Comparison of ENCODE assay signal across 10 cellular contexts in genomic region chr19:11453468-11454341, GRCh38. TPM values are rescaled to one million over a fixed set of nuclear protein-coding genes. Genes with fewer than 3 reads are reported as not detected.
A peak's percentile ranks its signal among the peaks of the same experiment; 100 is the strongest.
DNase-seq lines count a peak whose midpoint lies in the region; ATAC-seq and TF ChIP-seq lines count a peak whose summit lies in the region.
"Had no signal": no experiment of that assay in that cellular context is flagged by ENCODE, and none has a peak within 500 bp of the region (broad histone marks: within the 10 kb centered on the region; RNA-seq: fewer than 3 reads in every experiment).

No MANE protein-coding gene starts in this region.

- no peak overlapping the region for H3K4me2 ChIP-seq in fibroblast of lung (ENCODE audit: extremely low read depth, insufficient read depth, low read length)

- H3K36me3 ChIP-seq in cardiac muscle cell (peaks cover 9% of the 10 kb centered on the region), Panc1 (ENCODE audit: control insufficient read depth, insufficient read depth, low read length) (no peaks in the 10 kb centered on the region), fibroblast of lung (ENCODE audit: control insufficient read depth, insufficient read depth, low read length) (peaks cover 5% of the 10 kb centered on the region), lower lobe of right lung (peaks cover 23% of the 10 kb centered on the region)

- intact Hi-C loops in left cardiac atrium (cut with DNase I) (no loop called here), Panc1 (cut with micrococcal nuclease; ENCODE audit: unreplicated experiment) (no loop called here), lower lobe of right lung (cut with DNase I) (no loop called here)

- POLR2A ChIA-PET in Panc1 (lab: Charles Lee) = no interaction called here

- CTCF ChIA-PET in Panc1 (lab: Charles Lee) = no interaction called here

- H3K4me3 ChIP-seq in cardiac muscle cell (no peak overlapping the region), Panc1 (ENCODE audit: low read depth in 2 of 2, low read length in 2 of 2) (no peak overlapping the region), fibroblast of lung (replicated peaks in 1 of 4; ENCODE audit: control extremely low read depth in 1 of 4, insufficient read depth in 1 of 4, low read depth in 3 of 4, low read length in 4 of 4) (no peak overlapping the region), lower lobe of right lung (no peak overlapping the region)

- H3K27me3 ChIP-seq in cardiac muscle cell = no peaks in the 10 kb centered on the region
- H3K27me3 ChIP-seq in Panc1 (ENCODE audit: control insufficient read depth, insufficient read depth, low read length) = no peaks in the 10 kb centered on the region
- no peaks in the 10 kb centered on the region for H3K27me3 ChIP-seq in fibroblast of lung (ENCODE audit: control insufficient read depth, insufficient read depth, low read length)
- H3K27me3 ChIP-seq in lower lobe of right lung (ENCODE audit: low read depth) = peaks cover 7% of the 10 kb centered on the region

- in situ Hi-C loops in Panc1 (cut with HindIII; ENCODE audit: low pct_unique_long_range_greater_than_20kb, low sequenced_read_pairs) = no loop called here

- no peak overlapping the region for H3K9ac ChIP-seq in fibroblast of lung (ENCODE audit: insufficient read depth, low read length)

- ATAC-seq in left cardiac atrium (no peak), Panc1 (no peak), lower lobe of right lung (no peak)

- no TSS peak for BruUV-seq in Panc1 (replicated peaks; lab: Mats Ljungman, UMichigan)

- H3K79me2 ChIP-seq in fibroblast of lung (ENCODE audit: control insufficient read depth, insufficient read depth, low read length) = no peaks in the 10 kb centered on the region

- H3K9me3 ChIP-seq in cardiac muscle cell (ENCODE audit: low read depth) = no peaks in the 10 kb centered on the region
- H3K9me3 ChIP-seq in Panc1 (ENCODE audit: control insufficient read depth, insufficient read depth, low read depth, low read length) = no peaks in the 10 kb centered on the region
- no peaks in the 10 kb centered on the region for H3K9me3 ChIP-seq in fibroblast of lung (ENCODE audit: control insufficient read depth, insufficient read depth, low read depth, low read length)
- H3K9me3 ChIP-seq in lower lobe of right lung = no peaks in the 10 kb centered on the region

- H3K27ac ChIP-seq in cardiac muscle cell = no peak overlapping the region
- H3K27ac ChIP-seq in Panc1 (ENCODE audit: low read length) = no peak overlapping the region
- no peak overlapping the region for H3K27ac ChIP-seq in fibroblast of lung (ENCODE audit: insufficient read depth, low read length)
- H3K27ac ChIP-seq in lower lobe of right lung = no peak overlapping the region

- H3K4me1 ChIP-seq in cardiac muscle cell (ENCODE audit: low read depth) (no peaks in the 10 kb centered on the region), Panc1 (ENCODE audit: control insufficient read depth, insufficient read depth, low read length) (no peaks in the 10 kb centered on the region), fibroblast of lung (ENCODE audit: control insufficient read depth, extremely low read depth, insufficient read depth, low read length) (no peaks in the 10 kb centered on the region), lower lobe of right lung (no peaks in the 10 kb centered on the region)

- H2AFZ ChIP-seq in fibroblast of lung (ENCODE audit: low read length) = no peak overlapping the region

- DNase-seq in cardiac muscle cell (ENCODE audit: low read depth in 1 of 2, low spot score in 1 of 2) = no peak
- no peak for DNase-seq in left cardiac atrium
- no peak for DNase-seq in Panc1 (ENCODE audit: low read depth, low spot score)
- no peak for DNase-seq in fibroblast of lung (ENCODE audit: low read depth in 2 of 2)
- DNase-seq in superior temporal gyrus (ENCODE audit: extremely low spot score) = peak; percentile 11
- DNase-seq in lower lobe of right lung = no peak
- DNase-seq in UCSD-AML1 (lab: John Stamatoyannopoulos, UW; ENCODE audit: unreplicated experiment) = no peak
- no peak for DNase-seq in mesenteric fat pad (ENCODE audit: low spot score)
- DNase-seq: SHP77 treated with DMSO at 0.1 percent for 48 hours had no signal

- TF ChIP-seq CTCF in cardiac muscle cell (IDR thresholded peaks at IDR 0.05; ENCODE audit: low read depth, low read length) = peak; percentile 32
- peak; percentile 64 for TF ChIP-seq CTCF in Panc1 (IDR thresholded peaks at IDR 0.05)
- peak; percentile 30 to 38 for TF ChIP-seq CTCF in fibroblast of lung (conservative IDR thresholded peaks at IDR 0.05 in 1 of 2, IDR thresholded peaks at IDR 0.05 in 1 of 2; ENCODE audit: low read depth in 1 of 2, low read length in 2 of 2)
- TF ChIP-seq CTCF in lower lobe of right lung (IDR thresholded peaks at IDR 0.05) = no peak

- H4K20me1 ChIP-seq in fibroblast of lung (ENCODE audit: control insufficient read depth, extremely low read depth, insufficient read depth, low read length) = no peaks in the 10 kb centered on the region

RNA-seq across cellular contexts. Expression of gene PRKCSH, which starts 18.3 kb away (rescaled TPM):
- total RNA-seq in cardiac muscle cell (122 and 151 TPM in 2 replicates), left cardiac atrium (100 to 1,000 TPM; 132 to 139 TPM), Panc1 (2021; ENCODE audit: unreplicated experiment) (399 TPM), fibroblast of lung (120 and 134 TPM in 2 replicates), lower lobe of right lung (285 TPM), mesenteric fat pad (199 TPM)
- polyA plus RNA-seq in cardiac muscle cell (135 and 162 TPM in 2 replicates), fibroblast of lung (110 and 117 TPM in 2 replicates)
- 413 TPM for polyA plus RNA-seq in Panc1 (2012; ENCODE audit: insufficient read length)
- 313 and 315 TPM in 2 replicates for polyA plus RNA-seq in fibroblast of lung (2012)
- 546 and 562 TPM in 2 replicates for polyA minus RNA-seq in fibroblast of lung (ENCODE audit: low replicate concordance)

RNA-seq across cellular contexts. Expression of gene ODAD3, which starts 18.8 kb away (rescaled TPM):
- total RNA-seq in cardiac muscle cell (3.8 and 3.9 TPM in 2 replicates), left cardiac atrium (under 1 TPM; 0.56 to 0.68 TPM), Panc1 (2021; ENCODE audit: unreplicated experiment) (1.9 TPM), fibroblast of lung (0.26 and 0.66 TPM in 2 replicates), lower lobe of right lung (4.3 TPM), mesenteric fat pad (0.35 TPM)
- polyA plus RNA-seq in cardiac muscle cell (3.4 and 5.1 TPM in 2 replicates), fibroblast of lung (0.32 and 0.67 TPM in 2 replicates)
- 2.9 TPM for polyA plus RNA-seq in Panc1 (2012; ENCODE audit: insufficient read length)
- 0.34 and 0.89 TPM in 2 replicates for polyA plus RNA-seq in fibroblast of lung (2012)
- not detected in 2 replicates for polyA minus RNA-seq in fibroblast of lung (ENCODE audit: low replicate concordance)
- total RNA-seq: skeletal muscle tissue had no signal

RNA-seq across cellular contexts. Expression of gene ELAVL3, which starts 27.1 kb away (rescaled TPM):
- total RNA-seq in cardiac muscle cell (0.09 and 0.18 TPM in 2 replicates), left cardiac atrium (under 1 TPM; 0.24 to 0.50 TPM), Panc1 (2021; ENCODE audit: unreplicated experiment) (not detected), fibroblast of lung (under 0.01 TPM in 1 of 2 replicates, not detected in the other), lower lobe of right lung (not detected), mesenteric fat pad (not detected)
- polyA plus RNA-seq in cardiac muscle cell (0.10 TPM in 1 of 2 replicates, not detected in the other), fibroblast of lung (not detected in 2 replicates)
- polyA plus RNA-seq in Panc1 (2012; ENCODE audit: insufficient read length) = not detected
- polyA plus RNA-seq in fibroblast of lung (2012) = not detected in 2 replicates
- polyA minus RNA-seq in fibroblast of lung (ENCODE audit: low replicate concordance) = not detected in 2 replicates
- total RNA-seq: skeletal muscle tissue had no signal

RNA-seq across cellular contexts. Expression of gene RGL3, which starts 34.6 kb away (rescaled TPM):
- 29.2 and 52.1 TPM in 2 replicates for total RNA-seq in cardiac muscle cell
- polyA plus RNA-seq in cardiac muscle cell = 32.2 and 38.9 TPM in 2 replicates
- total RNA-seq in left cardiac atrium = 10 to 100 TPM; 11.3 to 15.1 TPM
- 22.6 TPM for total RNA-seq in Panc1 (2021; ENCODE audit: unreplicated experiment)
- polyA plus RNA-seq in Panc1 (2012; ENCODE audit: insufficient read length) = 25.9 TPM
- total RNA-seq in fibroblast of lung = 1.8 and 4.0 TPM in 2 replicates
- polyA plus RNA-seq in fibroblast of lung = 0.20 and 0.90 TPM in 2 replicates
- polyA plus RNA-seq in fibroblast of lung (2012) = 0.26 and 0.97 TPM in 2 replicates
- 1.3 TPM in 1 of 2 replicates, not detected in the other for polyA minus RNA-seq in fibroblast of lung (ENCODE audit: low replicate concordance)
- 55.8 TPM for total RNA-seq in lower lobe of right lung
- total RNA-seq in mesenteric fat pad = 18.8 TPM
- total RNA-seq: skeletal muscle tissue had no signal

RNA-seq across cellular contexts. Expression of gene ZNF653, which starts 51.9 kb away (rescaled TPM):
- total RNA-seq in cardiac muscle cell (13.8 and 19.0 TPM in 2 replicates), left cardiac atrium (1 to 10 TPM; 3.7 to 4.9 TPM), Panc1 (2021; ENCODE audit: unreplicated experiment) (10.4 TPM), fibroblast of lung (3.5 and 3.6 TPM in 2 replicates), lower lobe of right lung (9.2 TPM), mesenteric fat pad (8.6 TPM)
- polyA plus RNA-seq in cardiac muscle cell (10.6 and 14.4 TPM in 2 replicates), fibroblast of lung (3.1 and 5.5 TPM in 2 replicates)
- 15.8 TPM for polyA plus RNA-seq in Panc1 (2012; ENCODE audit: insufficient read length)
- polyA plus RNA-seq in fibroblast of lung (2012) = 2.8 and 3.5 TPM in 2 replicates
- polyA minus RNA-seq in fibroblast of lung (ENCODE audit: low replicate concordance) = 4.0 and 4.4 TPM in 2 replicates
